In the genomic region with DNA sequence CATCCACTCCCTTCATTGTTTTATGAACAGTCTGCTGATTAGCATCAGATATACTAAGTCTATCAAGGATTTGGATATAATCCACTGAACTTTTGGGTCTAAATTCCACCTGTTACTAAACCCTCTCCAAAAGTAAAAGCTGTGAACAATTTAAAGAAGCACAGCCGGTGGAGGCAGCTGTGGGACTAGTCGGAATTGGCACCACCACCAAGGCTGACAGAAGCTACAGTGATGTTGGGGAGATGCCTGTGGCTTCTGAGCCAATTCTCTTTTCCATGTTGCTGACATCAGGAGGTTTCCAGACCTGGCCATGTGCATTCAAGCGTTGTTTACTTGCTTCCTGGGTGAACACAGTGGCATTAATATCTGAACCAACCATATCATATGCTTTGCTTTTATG, we compare ENCODE assay signal across 20 cellular contexts.
"Had no signal": no experiment of that assay in that cellular context is flagged by ENCODE, and none has a peak within 500 bp of the region (broad histone marks: within the 10 kb centered on the region; RNA-seq: fewer than 3 reads in every experiment).

No MANE protein-coding gene starts in this region.

- DNase-seq: stimulated activated CD4-positive, alpha-beta T cell treated with anti-CD3 and anti-CD28 coated beads, Interleukin-2, amount 100 ng/mL, for 48 hours; stimulated activated CD4-positive, alpha-beta T cell treated with anti-CD3 and anti-CD28 coated beads, Interleukin-4, amount 100 ng/mL, for 1 hour; stimulated activated CD4-positive, alpha-beta T cell treated with anti-CD3 and anti-CD28 coated beads, Interleukin-4, amount 100 ng/mL, for 24 hours; stimulated activated CD4-positive, alpha-beta T cell treated with anti-CD3 and anti-CD28 coated beads, Interleukin-4, amount 100 ng/mL, for 4 hours; stimulated activated CD8-positive, alpha-beta memory T cell treated with anti-CD3 and anti-CD28 coated beads, Interleukin-4, amount 100 ng/mL, for 48 hours; stimulated activated naive B cell treated with anti-CD40 and anti-IgM and Interleukin-4, amounts not matched to agents 10 μg/mL and 1 μg/mL and 100 μg/mL, for 72 hours; stimulated activated naive CD4-positive, alpha-beta T cell; stimulated activated naive CD4-positive, alpha-beta T cell treated with Interleukin-2 at 50 U/mL for 16 hours; stimulated activated naive CD8-positive, alpha-beta T cell treated with anti-CD3 and anti-CD28 coated beads, Interleukin-15, amount 100 ng/mL, for 72 hours; stimulated activated naive CD8-positive, alpha-beta T cell treated with anti-CD3 and anti-CD28 coated beads, Interleukin-15, Interleukin-2, amounts not matched to agents 100 U/mL and 50 U/mL, for 24 hours; stomach; substantia nigra; testis; thyroid gland; tibial artery; transverse colon; trophoblast cell; upper lobe of left lung; upper lobe of right lung; uterus had no signal
